In genomic region chr10:36412942-36413341, GRCh38 we compare ENCODE assay signal across 19 cellular contexts.
DNase-seq lines count a peak whose midpoint lies in the region; ATAC-seq and TF ChIP-seq lines count a peak whose summit lies in the region.
"Had no signal": no experiment of that assay in that cellular context is flagged by ENCODE, and none has a peak within 500 bp of the region (broad histone marks: within the 10 kb centered on the region; RNA-seq: fewer than 3 reads in every experiment).

No MANE protein-coding gene starts in this region.

- H2AFZ ChIP-seq in GM23248, result no peak overlapping the region

- no peaks in the 10 kb centered on the region for H3K79me2 ChIP-seq in GM23248 (ENCODE audit: insufficient read depth)

- peaks cover 6 to 11% of the 10 kb centered on the region in 2 donors for H3K9me3 Mint-ChIP-seq in natural killer cell

- ATAC-seq in GM18520 (IDR thresholded peaks at IDR 0.05; ENCODE audit: unreplicated experiment) (no peak), natural killer cell (no peak)
- ATAC-seq: HCT116, SK-N-SH treated with all-trans-retinoic acid at 6 μM for 48 hours had no signal

- no peaks in the 10 kb centered on the region for H3F3A ChIP-seq in GM23248 (ENCODE audit: insufficient read depth)

- no peaks in the 10 kb centered on the region for H3K27me3 Mint-ChIP-seq in natural killer cell (ENCODE audit: low read depth in 2 of 2)
- H3K27me3 Mint-ChIP-seq: CD4-positive, alpha-beta memory T cell had no signal

- H3K9me2 ChIP-seq in GM23248 (ENCODE audit: insufficient read depth), result no peaks in the 10 kb centered on the region

- peaks cover 7% of the 10 kb centered on the region for H3K36me3 Mint-ChIP-seq in natural killer cell
- H3K36me3 Mint-ChIP-seq: CD4-positive, alpha-beta memory T cell had no signal

- no peak for TF ChIP-seq POLR2A in ovary (IDR thresholded peaks at IDR 0.05)

- no peaks in the 10 kb centered on the region for H3K9me3 ChIP-seq in GM23248 (ENCODE audit: low read depth)
- no peaks in the 10 kb centered on the region for H3K9me3 ChIP-seq in ovary

- no peak overlapping the region for H3K9ac ChIP-seq in GM23248
- H3K9ac ChIP-seq: BLaER1 had no signal

- H3K27me3 ChIP-seq in GM23248 (replicated peaks; ENCODE audit: insufficient read depth) (no peaks in the 10 kb centered on the region), ovary (no peaks in the 10 kb centered on the region)
- H3K27me3 ChIP-seq: BLaER1 had no signal

- no peak overlapping the region for H3K4me2 ChIP-seq in GM23248 (ENCODE audit: unreplicated experiment)
- H3K4me2 ChIP-seq: BLaER1 had no signal

- in situ Hi-C loops in GM23248 (cut with MboI), result no loop called here

- no peak overlapping the region for H3K4me3 Mint-ChIP-seq in natural killer cell
- H3K4me3 Mint-ChIP-seq: CD4-positive, alpha-beta memory T cell had no signal

- no peaks in the 10 kb centered on the region for H3K4me1 Mint-ChIP-seq in natural killer cell
- H3K4me1 Mint-ChIP-seq: CD4-positive, alpha-beta memory T cell had no signal

- DNase-seq in GM23248, result peak; percentile 10
- DNase-seq in M059J (ENCODE audit: low read depth), result peak; percentile 11
- DNase-seq in epithelial cell of esophagus (ENCODE audit: low read depth), result peak; percentile 77
- peak; percentile 49 for DNase-seq in kidney tubule cell (ENCODE audit: low spot score)
- DNase-seq in NCI-H446 treated with DMSO at 0.1 percent for 48 hours (lab: John Stamatoyannopoulos, UW), result no peak
- no peak for DNase-seq in ovary
- DNase-seq in natural killer cell, result no peak
- DNase-seq: CD4-positive, alpha-beta memory T cell; DMS79 treated with DMSO at 0.1 percent for 48 hours; Kasumi-1; NCI-H1105 treated with DMSO at 0.1 percent for 48 hours; NCI-H1694; NCI-H510A treated with DMSO at 0.1 percent for 48 hours; NCI-H774; SIG-M5 had no signal

- no peak overlapping the region for H3K27ac ChIP-seq in GM23248
- H3K27ac ChIP-seq in ovary, result no peak overlapping the region
- H3K27ac ChIP-seq: BLaER1 had no signal

- no peak overlapping the region for H3K27ac Mint-ChIP-seq in natural killer cell
- H3K27ac Mint-ChIP-seq: CD4-positive, alpha-beta memory T cell had no signal

- H3K36me3 ChIP-seq in GM23248 (ENCODE audit: low read depth) (no peaks in the 10 kb centered on the region), ovary (no peaks in the 10 kb centered on the region)
- H3K36me3 ChIP-seq: BLaER1 had no signal

- H4K20me1 ChIP-seq in GM23248 (ENCODE audit: insufficient read depth), result no peaks in the 10 kb centered on the region
- H4K20me1 ChIP-seq: BLaER1 had no signal

- no peak for TF ChIP-seq CTCF in epithelial cell of esophagus (IDR thresholded peaks at IDR 0.05; ENCODE audit: insufficient read depth, low read depth, low read length, missing control alignments)
- TF ChIP-seq CTCF in ovary (IDR thresholded peaks at IDR 0.05), result no peak
- no peak for TF ChIP-seq CTCF in natural killer cell (IDR thresholded peaks at IDR 0.05)

- 69 to 71% methylated on average over 1 of the region's 1 CpG for WGBS in GM23248 (ENCODE audit: low coverage in 1 of 2, low lambda C conversion rate in 2 of 2, missing lambda C conversion rate in 2 of 2), 2 experiments
- WGBS in ovary, 3 donors, result 94 to 100% (median 95%) methylated on average over 1 of the region's 1 CpG

- TF ChIP-seq EP300 in ovary (IDR thresholded peaks at IDR 0.05), result no peak

- H3K4me1 ChIP-seq in GM23248 (ENCODE audit: insufficient read depth) (no peaks in the 10 kb centered on the region; the same call in 1 of the 2 replicates), ovary (ENCODE audit: insufficient read depth) (no peaks in the 10 kb centered on the region)
- H3K4me1 ChIP-seq: BLaER1 had no signal

- H3K4me3 ChIP-seq in GM23248, result no peak overlapping the region
- H3K4me3 ChIP-seq in epithelial cell of esophagus (ENCODE audit: low read length), result no peak overlapping the region
- no peak overlapping the region for H3K4me3 ChIP-seq in ovary
- H3K4me3 ChIP-seq: BLaER1 had no signal

- intact Hi-C loops in ovary (cut with DNase I) (no loop called here), natural killer cell (cut with micrococcal nuclease) (no loop called here)

Comparison
In these comparisons a context has a peak if more than half of its experiments do, and no peak if none do; other contexts are left out.
1. DNase-seq: peak in GM23248 (single experiment), M059J (single experiment), epithelial cell of esophagus (single experiment) and kidney tubule cell (single experiment); none in NCI-H446 treated with DMSO at 0.1 percent for 48 hours (single experiment), ovary (0 of 5) and natural killer cell (single experiment).